18 cellular contexts compared by ENCODE assay signal in genomic region chr15:40280260-40281056, GRCh38. TPM values are rescaled to one million over a fixed set of nuclear protein-coding genes. Genes with fewer than 3 reads are reported as not detected.
DNase-seq lines count a peak whose midpoint lies in the region; ATAC-seq and TF ChIP-seq lines count a peak whose summit lies in the region.
"Had no signal": no experiment of that assay in that cellular context is flagged by ENCODE, and none has a peak within 500 bp of the region (broad histone marks: within the 10 kb centered on the region; RNA-seq: fewer than 3 reads in every experiment).

No MANE protein-coding gene starts in this region.

- H3K36me3 ChIP-seq in cardiac muscle cell (no peaks in the 10 kb centered on the region), iPS-20b (ENCODE audit: insufficient read depth, low read depth, low read length) (no peaks in the 10 kb centered on the region)
- H3K36me3 ChIP-seq: left lung had no signal

- H3K27ac Mint-ChIP-seq in activated T-helper 1 cell treated with anti-CD3 and anti-CD28 coated beads, Interleukin-12 subunit alpha, Interleukin-12 subunit beta, Interleukin-2, Interleukin-4 antibody, amounts not matched to agents 30 ng/mL and 10 ng/mL and 1 ng/mL, durations not matched to agents 14 hours and 24 hours and 36 hours, result peak overlapping the region; percentile 40
- H3K27ac Mint-ChIP-seq in type B pancreatic cell, result no peak overlapping the region
- no peak overlapping the region for H3K27ac Mint-ChIP-seq in activated CD4-positive, alpha-beta memory T cell treated with anti-CD3 and anti-CD28 coated beads, Interleukin-2, amount 10 ng/mL, durations not matched to agents 7 days and 5 days
- H3K27ac Mint-ChIP-seq: activated CD8-positive, alpha-beta memory T cell treated with anti-CD3 and anti-CD28 coated beads, Interleukin-2, amount 10 ng/mL, durations not matched to agents 7 days and 5 days; activated naive CD4-positive, alpha-beta T cell treated with anti-CD3 and anti-CD28 coated beads, Interleukin-2, amount 10 ng/mL, durations not matched to agents 7 days and 5 days had no signal

- H3K36me3 Mint-ChIP-seq in activated T-helper 1 cell treated with anti-CD3 and anti-CD28 coated beads, Interleukin-12 subunit alpha, Interleukin-12 subunit beta, Interleukin-2, Interleukin-4 antibody, amounts not matched to agents 30 ng/mL and 10 ng/mL and 1 ng/mL, durations not matched to agents 14 hours and 24 hours and 36 hours (ENCODE audit: low read depth), result peaks cover 6% of the 10 kb centered on the region
- H3K36me3 Mint-ChIP-seq in type B pancreatic cell, result no peaks in the 10 kb centered on the region
- no peaks in the 10 kb centered on the region for H3K36me3 Mint-ChIP-seq in activated CD4-positive, alpha-beta memory T cell treated with anti-CD3 and anti-CD28 coated beads, Interleukin-2, amount 10 ng/mL, durations not matched to agents 7 days and 5 days (ENCODE audit: low read depth)
- H3K36me3 Mint-ChIP-seq: activated CD8-positive, alpha-beta memory T cell treated with anti-CD3 and anti-CD28 coated beads, Interleukin-2, amount 10 ng/mL, durations not matched to agents 7 days and 5 days; activated naive CD4-positive, alpha-beta T cell treated with anti-CD3 and anti-CD28 coated beads, Interleukin-2, amount 10 ng/mL, durations not matched to agents 7 days and 5 days had no signal

- ATAC-seq in left ventricle myocardium superior (no peak), GM18517 (IDR thresholded peaks at IDR 0.05; ENCODE audit: unreplicated experiment) (no peak)
- ATAC-seq: activated CD8-positive, alpha-beta memory T cell treated with anti-CD3 and anti-CD28 coated beads, Interleukin-2, amount 10 ng/mL, durations not matched to agents 7 days and 5 days; left lung had no signal

- no peaks in the 10 kb centered on the region for H3K9me3 ChIP-seq in cardiac muscle cell (ENCODE audit: low read depth)
- H3K9me3 ChIP-seq in iPS-20b (ENCODE audit: insufficient read depth, low read depth, low read length), result no peaks in the 10 kb centered on the region
- H3K9me3 ChIP-seq: body of pancreas, left lung, SK-N-SH had no signal

- CTCF ChIA-PET in activated CD4-positive, alpha-beta memory T cell treated with anti-CD3 and anti-CD28 coated beads, Interleukin-2, amount 10 ng/mL, durations not matched to agents 7 days and 5 days (lab: Charles Lee), result interaction anchor here (0.6 to 10.3 kb wide), 12 partner anchors 13 to 229 kb away, joined by 3 to 262 read pairs (median 5); partner anchors contain the start of genes CCDC9B and PLCB2

- H3K9ac ChIP-seq in iPS-20b (ENCODE audit: low read depth, low read length), result no peak overlapping the region; the same call in 1 of the 2 replicates
- H3K9ac ChIP-seq: SK-N-SH had no signal

- H3K27me3 Mint-ChIP-seq in activated T-helper 1 cell treated with anti-CD3 and anti-CD28 coated beads, Interleukin-12 subunit alpha, Interleukin-12 subunit beta, Interleukin-2, Interleukin-4 antibody, amounts not matched to agents 30 ng/mL and 10 ng/mL and 1 ng/mL, durations not matched to agents 14 hours and 24 hours and 36 hours (ENCODE audit: insufficient read depth), result peaks cover 55% of the 10 kb centered on the region
- H3K27me3 Mint-ChIP-seq in type B pancreatic cell, result peaks cover 52% of the 10 kb centered on the region
- peaks cover 51% of the 10 kb centered on the region for H3K27me3 Mint-ChIP-seq in activated CD4-positive, alpha-beta memory T cell treated with anti-CD3 and anti-CD28 coated beads, Interleukin-2, amount 10 ng/mL, durations not matched to agents 7 days and 5 days

- DNase-seq in cardiac muscle cell (ENCODE audit: low read depth in 1 of 2, low spot score in 1 of 2) (no peak), left ventricle myocardium superior (no peak), type B pancreatic cell (ENCODE audit: extremely low spot score, unreplicated experiment) (no peak), Ammon's horn (ENCODE audit: low spot score) (no peak)
- DNase-seq in activated T-helper 1 cell treated with anti-CD3 and anti-CD28 coated beads, Interleukin-12 subunit alpha, Interleukin-12 subunit beta, Interleukin-2, Interleukin-4 antibody, amounts not matched to agents 30 ng/mL and 10 ng/mL and 1 ng/mL, durations not matched to agents 14 hours and 24 hours and 36 hours (ENCODE audit: low spot score), result no peak
- no peak for DNase-seq in activated CD4-positive, alpha-beta memory T cell treated with anti-CD3 and anti-CD28 coated beads, Interleukin-2, amount 10 ng/mL, durations not matched to agents 7 days and 5 days
- DNase-seq: activated CD8-positive, alpha-beta memory T cell treated with anti-CD3 and anti-CD28 coated beads, Interleukin-2, amount 10 ng/mL, durations not matched to agents 7 days and 5 days; activated naive CD4-positive, alpha-beta T cell treated with anti-CD3 and anti-CD28 coated beads, Interleukin-2, amount 10 ng/mL, durations not matched to agents 7 days and 5 days; body of pancreas; DMS 273 treated with DMSO at 0.1 percent for 48 hours; NCI-H1694; NCI-H510A treated with DMSO at 0.1 percent for 48 hours; PC-3; SK-N-SH had no signal

- intact Hi-C loops in left ventricle myocardium superior (cut with micrococcal nuclease), result loop anchor here (10.0 kb wide), 1 partner anchor 144 kb away; no protein-coding TSS in a partner anchor
- intact Hi-C loops in activated T-helper 1 cell treated with anti-CD3 and anti-CD28 coated beads, Interleukin-12 subunit alpha, Interleukin-12 subunit beta, Interleukin-2, Interleukin-4 antibody, amounts not matched to agents 30 ng/mL and 10 ng/mL and 1 ng/mL, durations not matched to agents 14 hours and 24 hours and 36 hours (cut with micrococcal nuclease), result no loop called here

- TF ChIP-seq CTCF in cardiac muscle cell (IDR thresholded peaks at IDR 0.05; ENCODE audit: low read depth, low read length) (no peak), type B pancreatic cell (conservative IDR thresholded peaks at IDR 0.05) (no peak)

- POLR2A ChIA-PET in activated CD4-positive, alpha-beta memory T cell treated with anti-CD3 and anti-CD28 coated beads, Interleukin-2, amount 10 ng/mL, durations not matched to agents 7 days and 5 days (lab: Charles Lee), result interaction anchor here (0.7 to 1.4 kb wide), 3 partner anchors 28 to 53 kb away, joined by 3 read pairs; partner anchors contain the start of gene PLCB2

- H3K27me3 ChIP-seq in cardiac muscle cell (peaks cover 38% of the 10 kb centered on the region), iPS-20b (ENCODE audit: insufficient read depth, low read length) (peaks cover 82% of the 10 kb centered on the region)

- peaks cover 5% of the 10 kb centered on the region for H3K4me1 Mint-ChIP-seq in activated T-helper 1 cell treated with anti-CD3 and anti-CD28 coated beads, Interleukin-12 subunit alpha, Interleukin-12 subunit beta, Interleukin-2, Interleukin-4 antibody, amounts not matched to agents 30 ng/mL and 10 ng/mL and 1 ng/mL, durations not matched to agents 14 hours and 24 hours and 36 hours (ENCODE audit: low read depth)
- peaks cover 30% of the 10 kb centered on the region for H3K4me1 Mint-ChIP-seq in type B pancreatic cell (ENCODE audit: unreplicated experiment)
- H3K4me1 Mint-ChIP-seq in activated CD4-positive, alpha-beta memory T cell treated with anti-CD3 and anti-CD28 coated beads, Interleukin-2, amount 10 ng/mL, durations not matched to agents 7 days and 5 days, result peaks cover 2% of the 10 kb centered on the region

- peak overlapping the region; percentile 71 for H3K4me3 Mint-ChIP-seq in activated T-helper 1 cell treated with anti-CD3 and anti-CD28 coated beads, Interleukin-12 subunit alpha, Interleukin-12 subunit beta, Interleukin-2, Interleukin-4 antibody, amounts not matched to agents 30 ng/mL and 10 ng/mL and 1 ng/mL, durations not matched to agents 14 hours and 24 hours and 36 hours
- peak overlapping the region; percentile 67 for H3K4me3 Mint-ChIP-seq in type B pancreatic cell
- no peak overlapping the region for H3K4me3 Mint-ChIP-seq in activated CD4-positive, alpha-beta memory T cell treated with anti-CD3 and anti-CD28 coated beads, Interleukin-2, amount 10 ng/mL, durations not matched to agents 7 days and 5 days
- H3K4me3 Mint-ChIP-seq: activated CD8-positive, alpha-beta memory T cell treated with anti-CD3 and anti-CD28 coated beads, Interleukin-2, amount 10 ng/mL, durations not matched to agents 7 days and 5 days had no signal

- H3K4me1 ChIP-seq in cardiac muscle cell (ENCODE audit: low read depth), result peaks cover 38% of the 10 kb centered on the region
- H3K4me1 ChIP-seq in iPS-20b (ENCODE audit: insufficient read depth, low read length), result peaks cover 14% of the 10 kb centered on the region

- peak overlapping the region; percentile 27 for H3K27ac ChIP-seq in cardiac muscle cell
- no peak overlapping the region for H3K27ac ChIP-seq in iPS-20b (ENCODE audit: low read length)
- H3K27ac ChIP-seq: body of pancreas, left lung had no signal

- no peaks in the 10 kb centered on the region for H3K9me3 Mint-ChIP-seq in activated T-helper 1 cell treated with anti-CD3 and anti-CD28 coated beads, Interleukin-12 subunit alpha, Interleukin-12 subunit beta, Interleukin-2, Interleukin-4 antibody, amounts not matched to agents 30 ng/mL and 10 ng/mL and 1 ng/mL, durations not matched to agents 14 hours and 24 hours and 36 hours
- H3K9me3 Mint-ChIP-seq in type B pancreatic cell, result no peaks in the 10 kb centered on the region
- H3K9me3 Mint-ChIP-seq in activated CD4-positive, alpha-beta memory T cell treated with anti-CD3 and anti-CD28 coated beads, Interleukin-2, amount 10 ng/mL, durations not matched to agents 7 days and 5 days, result no peaks in the 10 kb centered on the region
- H3K9me3 Mint-ChIP-seq: activated naive CD4-positive, alpha-beta T cell treated with anti-CD3 and anti-CD28 coated beads, Interleukin-2, amount 10 ng/mL, durations not matched to agents 7 days and 5 days had no signal

- H3K4me3 ChIP-seq in cardiac muscle cell, result peak overlapping the region; percentile 34
- H3K4me3 ChIP-seq in iPS-20b (ENCODE audit: low read length), result peak overlapping the region; percentile 35; the same call in 1 of the 2 replicates
- H3K4me3 ChIP-seq: body of pancreas had no signal

RNA-seq across cellular contexts. Expression of gene ANKRD63, which starts 2.4 kb away (rescaled TPM):
- total RNA-seq in cardiac muscle cell, result 24.4 and 104 TPM in 2 replicates
- polyA plus RNA-seq in cardiac muscle cell, result 13.7 and 45.7 TPM in 2 replicates
- 1.0 TPM for total RNA-seq in left ventricle myocardium superior
- total RNA-seq in activated T-helper 1 cell treated with anti-CD3 and anti-CD28 coated beads, Interleukin-12 subunit alpha, Interleukin-12 subunit beta, Interleukin-2, Interleukin-4 antibody, amounts not matched to agents 30 ng/mL and 10 ng/mL and 1 ng/mL, durations not matched to agents 14 hours and 24 hours and 36 hours, result not detected in 2 replicates
- total RNA-seq in type B pancreatic cell (ENCODE audit: low replicate concordance), result 0.98 and 1.5 TPM in 2 replicates
- not detected for total RNA-seq in activated CD4-positive, alpha-beta memory T cell treated with anti-CD3 and anti-CD28 coated beads, Interleukin-2, amount 10 ng/mL, durations not matched to agents 7 days and 5 days
- total RNA-seq: activated CD8-positive, alpha-beta memory T cell treated with anti-CD3 and anti-CD28 coated beads, Interleukin-2, amount 10 ng/mL, durations not matched to agents 7 days and 5 days; body of pancreas; left lung; LHCN-M2 had no signal
- polyA plus RNA-seq: SK-N-SH had no signal

RNA-seq across cellular contexts. Expression of gene PLCB2, which starts 27.3 kb away (rescaled TPM):
- total RNA-seq in cardiac muscle cell (16.9 and 41.2 TPM in 2 replicates), left ventricle myocardium superior (7.5 TPM), type B pancreatic cell (ENCODE audit: low replicate concordance) (0.71 and 5.8 TPM in 2 replicates)
- 28.3 and 45.9 TPM in 2 replicates for polyA plus RNA-seq in cardiac muscle cell
- total RNA-seq in activated T-helper 1 cell treated with anti-CD3 and anti-CD28 coated beads, Interleukin-12 subunit alpha, Interleukin-12 subunit beta, Interleukin-2, Interleukin-4 antibody, amounts not matched to agents 30 ng/mL and 10 ng/mL and 1 ng/mL, durations not matched to agents 14 hours and 24 hours and 36 hours, result 88.5 and 89.0 TPM in 2 replicates
- 100 to 1,000 TPM; 140 TPM for total RNA-seq in activated CD4-positive, alpha-beta memory T cell treated with anti-CD3 and anti-CD28 coated beads, Interleukin-2, amount 10 ng/mL, durations not matched to agents 7 days and 5 days

RNA-seq across cellular contexts. Expression of gene PAK6, which starts 41.6 kb away (rescaled TPM):
- total RNA-seq in cardiac muscle cell, result 9.7 and 18.7 TPM in 2 replicates
- polyA plus RNA-seq in cardiac muscle cell, result 4.2 and 8.3 TPM in 2 replicates
- 11.1 TPM for total RNA-seq in left ventricle myocardium superior
- total RNA-seq in activated T-helper 1 cell treated with anti-CD3 and anti-CD28 coated beads, Interleukin-12 subunit alpha, Interleukin-12 subunit beta, Interleukin-2, Interleukin-4 antibody, amounts not matched to agents 30 ng/mL and 10 ng/mL and 1 ng/mL, durations not matched to agents 14 hours and 24 hours and 36 hours, result 0.26 and 0.78 TPM in 2 replicates
- total RNA-seq in type B pancreatic cell (ENCODE audit: low replicate concordance), result 7.8 and 21.2 TPM in 2 replicates
- total RNA-seq in activated CD4-positive, alpha-beta memory T cell treated with anti-CD3 and anti-CD28 coated beads, Interleukin-2, amount 10 ng/mL, durations not matched to agents 7 days and 5 days, result under 1 TPM; 0.20 to 0.65 TPM

RNA-seq across cellular contexts. Expression of gene INAFM2, which starts 43.0 kb away (rescaled TPM):
- total RNA-seq in cardiac muscle cell (133 and 217 TPM in 2 replicates), left ventricle myocardium superior (55.8 TPM), type B pancreatic cell (ENCODE audit: low replicate concordance) (12.3 and 23.6 TPM in 2 replicates)
- 186 and 330 TPM in 2 replicates for polyA plus RNA-seq in cardiac muscle cell
- 19.2 and 25.1 TPM in 2 replicates for total RNA-seq in activated T-helper 1 cell treated with anti-CD3 and anti-CD28 coated beads, Interleukin-12 subunit alpha, Interleukin-12 subunit beta, Interleukin-2, Interleukin-4 antibody, amounts not matched to agents 30 ng/mL and 10 ng/mL and 1 ng/mL, durations not matched to agents 14 hours and 24 hours and 36 hours
- total RNA-seq in activated CD4-positive, alpha-beta memory T cell treated with anti-CD3 and anti-CD28 coated beads, Interleukin-2, amount 10 ng/mL, durations not matched to agents 7 days and 5 days, result 1 to 10 TPM; 8.7 to 8.9 TPM

Comparison
In these comparisons a context has a peak if more than half of its experiments do, and no peak if none do; other contexts are left out.
1. RNA of gene ANKRD63, which starts 2.4 kb away (total RNA-seq): 24.4 to 104 TPM in cardiac muscle cell; 0.98 to 1.5 TPM in type B pancreatic cell, 1.0 TPM in left ventricle myocardium superior (single experiment), not detected in activated T-helper 1 cell treated with anti-CD3 and anti-CD28 coated beads, Interleukin-12 subunit alpha, Interleukin-12 subunit beta, Interleukin-2, Interleukin-4 antibody, amounts not matched to agents 30 ng/mL and 10 ng/mL and 1 ng/mL, durations not matched to agents 14 hours and 24 hours and 36 hours and not detected in activated CD4-positive, alpha-beta memory T cell treated with anti-CD3 and anti-CD28 coated beads, Interleukin-2, amount 10 ng/mL, durations not matched to agents 7 days and 5 days; every median in the first group is over 10 times any median in the second.